Comparison of ENCODE assay signal across 32 cellular contexts in the genomic region with DNA sequence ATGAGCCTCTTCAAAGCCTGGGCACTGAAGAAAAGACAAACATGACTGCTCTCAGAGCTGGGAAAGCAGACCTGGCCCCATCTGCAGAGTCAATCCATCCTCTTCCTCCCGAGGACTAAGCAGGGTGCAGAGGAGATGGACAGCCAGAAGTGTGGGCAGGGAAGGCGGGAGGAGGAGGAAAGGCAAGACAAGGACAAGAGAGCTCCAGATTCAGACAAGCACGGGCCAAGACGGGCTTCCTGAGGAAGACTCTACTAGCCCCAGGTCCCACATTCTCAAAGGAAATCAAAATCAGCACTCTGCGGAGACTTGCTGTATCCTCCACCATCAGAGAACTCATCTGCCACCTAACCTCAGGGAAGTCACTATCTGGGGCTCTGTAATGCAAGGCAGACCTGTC. TPM values are rescaled to one million over a fixed set of nuclear protein-coding genes. Genes with fewer than 3 reads are reported as not detected.
"Had no signal": no experiment of that assay in that cellular context is flagged by ENCODE, and none has a peak within 500 bp of the region (broad histone marks: within the 10 kb centered on the region; RNA-seq: fewer than 3 reads in every experiment).

No MANE protein-coding gene starts in this region.

- H3K4me3 ChIP-seq: esophagus squamous epithelium, gastroesophageal sphincter had no signal

- H3K36me3 Mint-ChIP-seq: activated naive CD8-positive, alpha-beta T cell had no signal

- H3K4me3 Mint-ChIP-seq: activated B cell treated with CpG ODN at 0.5 μM for 24 hours; activated CD8-positive, alpha-beta T cell treated with anti-CD3 and anti-CD28 coated beads for 36 hours; activated naive CD8-positive, alpha-beta T cell; activated T-cell treated with anti-CD3 and anti-CD28 coated beads, Interleukin-2, amount 50 U/mL, for 4 hours; activated T-helper 17 cell treated with anti-CD3 and anti-CD28 coated beads, Interleukin-2, amount 50 U/mL, for 72 hours; effector memory CD8-positive, alpha-beta T cell; T-helper 17 cell; T-helper 2 cell treated with Interferon-gamma antibody and Interleukin-4, amounts not matched to agents 5 μg/mL and 100 μg/mL, for 36 hours had no signal

- ATAC-seq: activated CD4-positive, CD25-positive, alpha-beta regulatory T cell treated with anti-CD3 and anti-CD28 coated beads, Interleukin-2, amount 50 U/mL, for 24 hours; activated CD8-positive, alpha-beta T cell treated with anti-CD3 and anti-CD28 coated beads for 36 hours; activated T-cell treated with anti-CD3 and anti-CD28 coated beads, Interleukin-2, amount 50 U/mL, for 4 hours; activated T-helper 17 cell treated with anti-CD3 and anti-CD28 coated beads, Interleukin-2, amount 50 U/mL, for 72 hours; effector memory CD8-positive, alpha-beta T cell; gastroesophageal sphincter; T-helper 17 cell had no signal

- H3K9me3 ChIP-seq: esophagus squamous epithelium, gastroesophageal sphincter had no signal

- H3K27ac Mint-ChIP-seq: activated B cell treated with CpG ODN at 0.5 μM for 24 hours; activated CD8-positive, alpha-beta T cell treated with anti-CD3 and anti-CD28 coated beads for 36 hours; activated naive CD8-positive, alpha-beta T cell; activated T-helper 17 cell treated with anti-CD3 and anti-CD28 coated beads, Interleukin-2, amount 50 U/mL, for 72 hours; effector memory CD8-positive, alpha-beta T cell; T-helper 17 cell; T-helper 2 cell treated with Interferon-gamma antibody and Interleukin-4, amounts not matched to agents 5 μg/mL and 100 μg/mL, for 36 hours had no signal

- H3K4me1 Mint-ChIP-seq: activated B cell treated with CpG ODN at 0.5 μM for 24 hours; activated T-helper 17 cell treated with anti-CD3 and anti-CD28 coated beads, Interleukin-2, amount 50 U/mL, for 72 hours; T-helper 17 cell had no signal

- H3K36me3 ChIP-seq: brain microvascular endothelial cell, esophagus squamous epithelium, gastroesophageal sphincter, WERI-Rb-1 had no signal

- H3K27me3 Mint-ChIP-seq: activated B cell treated with CpG ODN at 0.5 μM for 24 hours; activated CD8-positive, alpha-beta T cell treated with anti-CD3 and anti-CD28 coated beads for 36 hours; activated naive CD8-positive, alpha-beta T cell; activated T-helper 17 cell treated with anti-CD3 and anti-CD28 coated beads, Interleukin-2, amount 50 U/mL, for 72 hours; effector memory CD8-positive, alpha-beta T cell had no signal

- H3K27ac ChIP-seq: brain microvascular endothelial cell, esophagus squamous epithelium, gastroesophageal sphincter, WERI-Rb-1 had no signal

- H3K9me3 Mint-ChIP-seq: activated B cell treated with CpG ODN at 0.5 μM for 24 hours; activated CD8-positive, alpha-beta T cell treated with anti-CD3 and anti-CD28 coated beads for 36 hours; activated T-cell treated with anti-CD3 and anti-CD28 coated beads, Interleukin-2, amount 50 U/mL, for 4 hours; activated T-helper 17 cell treated with anti-CD3 and anti-CD28 coated beads, Interleukin-2, amount 50 U/mL, for 72 hours; T-helper 2 cell treated with Interferon-gamma antibody and Interleukin-4, amounts not matched to agents 5 μg/mL and 100 μg/mL, for 36 hours had no signal

- H3K27me3 ChIP-seq: brain microvascular endothelial cell had no signal

- DNase-seq: activated B cell treated with CpG ODN at 0.5 μM for 24 hours; activated CD4-positive, alpha-beta T cell treated with anti-CD3 and anti-CD28 coated beads for 48 hours; activated CD4-positive, alpha-beta T cell treated with anti-CD3 and anti-CD28 coated beads, Interleukin-2, amount 50 U/mL, for 1 hour; activated CD4-positive, alpha-beta T cell treated with anti-CD3 and anti-CD28 coated beads, Interleukin-2, amount 50 U/mL, for 48 hours; activated CD8-positive, alpha-beta memory T cell treated with anti-CD3 and anti-CD28 coated beads for 24 hours; activated CD8-positive, alpha-beta T cell treated with anti-CD3 and anti-CD28 coated beads for 36 hours; activated effector memory CD4-positive, alpha-beta T cell treated with Interleukin-2 at 50 U/mL for 16 hours; activated gamma-delta T cell treated with Interleukin-2 at 50 U/mL for 16 hours; activated naive CD4-positive, alpha-beta T cell treated with anti-CD3 and anti-CD28 coated beads, Interleukin-2, amount 50 U/mL, for 16 hours; activated naive CD4-positive, alpha-beta T cell treated with Interleukin-2 at 50 U/mL for 16 hours; activated T-cell treated with anti-CD3 and anti-CD28 coated beads, Interleukin-2, amount 50 U/mL, for 4 hours; amniotic stem cell; anterior cingulate cortex; brain microvascular endothelial cell; cortex of kidney; dermis blood vessel endothelial cell; effector CD4-positive, alpha-beta T cell; effector memory CD8-positive, alpha-beta T cell; erythroblast; esophagus squamous epithelium; foreskin melanocyte; T-helper 1 cell; T-helper 17 cell; T1000; WERI-Rb-1 had no signal

- H3K4me1 ChIP-seq: gastroesophageal sphincter had no signal

RNA-seq across cellular contexts. Expression of a gene that starts 28.5 kb away (rescaled TPM):
- total RNA-seq: activated B cell treated with CpG ODN at 0.5 μM for 24 hours; activated CD8-positive, alpha-beta T cell treated with anti-CD3 and anti-CD28 coated beads for 36 hours; activated T-cell treated with anti-CD3 and anti-CD28 coated beads, Interleukin-2, amount 50 U/mL, for 4 hours; activated T-helper 17 cell treated with anti-CD3 and anti-CD28 coated beads, Interleukin-2, amount 50 U/mL, for 72 hours; bronchial epithelial cell; dermis blood vessel endothelial cell; fibroblast of villous mesenchyme; T-helper 17 cell had no signal
